Comparison of ENCODE assay signal across 8 cellular contexts in the genomic region with DNA sequence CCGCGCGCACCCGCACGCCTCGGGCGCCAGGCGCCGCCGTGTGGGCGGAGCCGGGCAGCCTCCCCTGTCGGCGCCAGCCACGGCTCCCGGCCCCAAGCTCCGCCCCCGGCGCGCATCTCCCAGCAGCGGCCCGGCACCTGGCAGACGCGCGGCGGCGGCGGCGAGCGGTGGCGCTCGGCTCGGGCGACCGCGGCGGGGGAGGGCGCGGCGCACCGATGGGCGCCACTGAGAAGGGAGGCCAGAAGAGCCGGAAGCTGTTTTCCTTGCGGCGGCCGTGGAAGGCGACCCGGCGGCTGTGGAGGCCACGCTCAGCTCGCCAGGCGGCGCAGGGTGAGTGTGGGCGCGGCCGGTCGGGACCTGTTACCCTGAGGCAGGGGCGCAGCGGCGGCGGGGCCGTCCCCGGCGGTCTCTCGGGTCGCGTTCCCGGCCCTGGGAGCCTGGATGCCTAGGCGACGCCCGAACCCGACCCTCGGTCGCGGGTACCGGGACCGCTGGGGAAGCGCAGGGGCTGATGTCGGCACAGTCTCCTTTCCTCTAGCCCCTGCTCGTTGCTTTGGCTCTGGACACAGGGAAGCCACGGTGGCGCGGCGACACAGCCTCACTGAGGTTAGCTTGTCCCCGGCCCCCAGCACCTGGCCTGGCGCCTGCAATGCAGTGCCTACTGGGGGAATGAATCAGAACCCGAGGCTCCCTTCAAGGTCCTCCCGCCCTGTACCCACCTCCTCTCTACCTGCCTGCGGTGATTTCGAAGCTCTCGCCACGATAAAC. TPM values are rescaled to one million over a fixed set of nuclear protein-coding genes. Genes with fewer than 3 reads are reported as not detected.
A peak's percentile ranks its signal among the peaks of the same experiment; 100 is the strongest.
DNase-seq lines count a peak whose midpoint lies in the region; ATAC-seq and TF ChIP-seq lines count a peak whose summit lies in the region.

No MANE protein-coding gene starts in this region.

- H3K4me1 ChIP-seq in BLaER1 treated with 17β-estradiol and CSF1 and Interleukin-3, amounts not matched to agents 10 nM and 100 nM = peaks cover 8 to 18% (median 12%) of the 10 kb centered on the region in 10 experiments; a peak in 19 of 20 replicates

- H3K27me3 ChIP-seq in BLaER1 treated with 17β-estradiol and CSF1 and Interleukin-3, amounts not matched to agents 10 nM and 100 nM = peaks cover 10 to 16% (median 13%) of the 10 kb centered on the region in 11 experiments; a peak in 16 of 22 replicates
- H3K27me3 ChIP-seq in dorsolateral prefrontal cortex = no peaks in the 10 kb centered on the region

- H3K9me3 ChIP-seq in BLaER1 treated with 17β-estradiol and CSF1 and Interleukin-3, amounts not matched to agents 10 nM and 100 nM (replicated peaks in 1 of 11) = no peaks in the 10 kb centered on the region

- DNase-seq in NCI-H510A treated with DMSO at 0.1 percent for 48 hours (lab: John Stamatoyannopoulos, UW) (peak; percentile 90), dorsolateral prefrontal cortex (peak; percentile 66 to 93 (median 84)), lung microvascular endothelial cell (ENCODE audit: low read depth in 2 of 2) (peak; percentile 62 to 84)
- peak; percentile 79 to 81 for DNase-seq in activated CD4-positive, alpha-beta T cell treated with anti-CD3 and anti-CD28 coated beads, Interleukin-2, amount 50 U/mL, for 4 hours
- peak; percentile 62 to 81 (median 67) for DNase-seq in stimulated activated CD4-positive, alpha-beta T cell treated with anti-CD3 and anti-CD28 coated beads, TNF-alpha, amount 100 ng/mL, for 48 hours (ENCODE audit: low read depth in 3 of 3)

- H3K9ac ChIP-seq in BLaER1 treated with 17β-estradiol and CSF1 and Interleukin-3, amounts not matched to agents 10 nM and 100 nM = peak overlapping the region; percentile 56 to 81 (median 75)

- intact Hi-C loops in dorsolateral prefrontal cortex (cut with DNase I) = loop anchor here (2.0 kb wide), 2 partner anchors 54 to 166 kb away; partner anchors contain the start of genes DNAJC6 (in 1 of the 2), LEPR (in 1 of the 2) and LEPROT (in 1 of the 2)

- H3K4me2 ChIP-seq in BLaER1 treated with 17β-estradiol and CSF1 and Interleukin-3, amounts not matched to agents 10 nM and 100 nM = peak overlapping the region; percentile 89 to 100 (median 96)

- ATAC-seq in HG03354 (IDR thresholded peaks at IDR 0.05; ENCODE audit: poor library complexity, severe bottlenecking, unreplicated experiment) = peak; percentile 97

- TF ChIP-seq POLR2A in GM19193 (IDR thresholded peaks at IDR 0.05; ENCODE audit: extremely low read depth, insufficient read depth, insufficient read length) = peak; percentile 37

- no peaks in the 10 kb centered on the region for H3K36me3 ChIP-seq in BLaER1 treated with 17β-estradiol and CSF1 and Interleukin-3, amounts not matched to agents 10 nM and 100 nM

- peak overlapping the region in 9 of 11 experiments; percentile 23 to 64 (median 54); a peak in 17 of 22 replicates for H3K27ac ChIP-seq in BLaER1 treated with 17β-estradiol and CSF1 and Interleukin-3, amounts not matched to agents 10 nM and 100 nM
- H3K27ac ChIP-seq in dorsolateral prefrontal cortex = peak overlapping the region; percentile 82 to 100 (median 98)

- TF ChIP-seq CTCF in dorsolateral prefrontal cortex (IDR thresholded peaks at IDR 0.05 in 54 of 56, conservative IDR thresholded peaks at IDR 0.05 in 2 of 56; ENCODE audit: low read depth in 1 of 56, partially characterized antibody in 56 of 56) = peak in 24 of 56 donors; percentile 7 to 53 (median 28)

- peak overlapping the region; percentile 67 to 87 (median 76) for H3K4me3 ChIP-seq in BLaER1 treated with 17β-estradiol and CSF1 and Interleukin-3, amounts not matched to agents 10 nM and 100 nM
- peak overlapping the region; percentile 69 to 99 (median 92) for H3K4me3 ChIP-seq in dorsolateral prefrontal cortex

- H4K20me1 ChIP-seq in BLaER1 treated with 17β-estradiol and CSF1 and Interleukin-3, amounts not matched to agents 10 nM and 100 nM = no peaks in the 10 kb centered on the region

RNA-seq across cellular contexts. Expression of gene DNAJC6, which starts 54.8 kb away (rescaled TPM):
- total RNA-seq in dorsolateral prefrontal cortex (100 to 1,000 TPM; 149 to 406 (median 315) TPM), lung microvascular endothelial cell (2.8 and 7.7 TPM in 2 replicates)

Comparison
In these comparisons a context has a peak if more than half of its experiments do, and no peak if none do; other contexts are left out.
1. Peak in every context shown above with its lines: DNase-seq, ATAC-seq, H3K4me3 ChIP-seq and H3K27ac ChIP-seq.
2. RNA of gene DNAJC6, which starts 54.8 kb away (total RNA-seq): 149 to 406 TPM in dorsolateral prefrontal cortex; 2.8 to 7.7 TPM in lung microvascular endothelial cell; every median in the first group is over 10 times any median in the second.